29 cellular contexts compared by ENCODE assay signal in the genomic region with DNA sequence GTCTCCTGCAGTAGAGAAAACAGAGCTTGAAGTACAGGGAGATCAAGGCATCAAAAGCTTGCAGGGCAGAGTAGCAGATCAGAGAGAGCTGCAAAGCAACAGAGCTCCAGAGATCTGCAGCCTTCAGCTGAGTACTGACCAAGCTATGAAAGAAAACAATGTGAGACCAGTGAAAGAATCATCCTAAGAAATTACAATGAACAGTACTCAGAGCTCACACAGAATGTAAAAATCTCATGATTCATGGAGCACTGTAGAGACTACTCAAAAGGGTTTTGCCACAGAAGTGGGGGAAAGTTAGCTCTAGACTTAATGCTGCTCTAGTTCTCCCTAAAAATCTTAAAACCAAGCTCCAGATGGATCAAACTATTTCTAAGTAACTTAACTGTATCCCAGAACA.
DNase-seq lines count a peak whose midpoint lies in the region; ATAC-seq and TF ChIP-seq lines count a peak whose summit lies in the region.
"Had no signal": no experiment of that assay in that cellular context is flagged by ENCODE, and none has a peak within 500 bp of the region (broad histone marks: within the 10 kb centered on the region; RNA-seq: fewer than 3 reads in every experiment).

No MANE protein-coding gene starts in this region.

- H3K9me2 ChIP-seq in GM23248 (ENCODE audit: insufficient read depth) = no peaks in the 10 kb centered on the region

- no peak overlapping the region for H4K8ac ChIP-seq in mesenchymal stem cell (ENCODE audit: low read length)

- H2BK5ac ChIP-seq in mesenchymal stem cell (ENCODE audit: low read depth, low read length, poor library complexity, severe bottlenecking) = no peak overlapping the region

- ATAC-seq in HG02973 (IDR thresholded peaks at IDR 0.05; ENCODE audit: unreplicated experiment) = no peak
- ATAC-seq: effector memory CD8-positive, alpha-beta T cell; gastrocnemius medialis; HCT116; lower lobe of right lung had no signal

- H3K79me1 ChIP-seq in mesenchymal stem cell (replicated peaks; ENCODE audit: low read length, poor library complexity, severe bottlenecking) = peaks cover 12% of the 10 kb centered on the region

- H3K36me3 ChIP-seq in GM23248 (ENCODE audit: low read depth) (no peaks in the 10 kb centered on the region), mesenchymal stem cell (ENCODE audit: control insufficient read depth in 1 of 2, insufficient read depth in 2 of 2, low read depth in 1 of 2, low read length in 2 of 2) (peaks cover 0 to 3% of the 10 kb centered on the region in 2 experiments), transverse colon (no peaks in the 10 kb centered on the region)
- H3K36me3 ChIP-seq: gastrocnemius medialis, lower lobe of right lung, ovary, spleen, stomach, thyroid gland had no signal

- no peak overlapping the region for H3K4me3 ChIP-seq in GM23248
- no peak overlapping the region for H3K4me3 ChIP-seq in mesenchymal stem cell (ENCODE audit: insufficient read depth in 1 of 2, low read depth in 1 of 2, low read length in 2 of 2)
- no peak overlapping the region for H3K4me3 ChIP-seq in transverse colon
- H3K4me3 ChIP-seq: gastrocnemius medialis, hepatocyte, lower lobe of right lung, ovary, spleen, stomach, thyroid gland had no signal

- H2BK120ac ChIP-seq in mesenchymal stem cell (ENCODE audit: low read depth, low read length) = no peak overlapping the region

- H3K4me3 Mint-ChIP-seq in endothelial cell (ENCODE audit: unreplicated experiment) = peak overlapping the region; percentile 8
- H3K4me3 Mint-ChIP-seq: activated CD4-positive, alpha-beta T cell treated with anti-CD3 and anti-CD28 coated beads, Interleukin-2, amount 10 ng/mL, durations not matched to agents 24 days and 14 days; activated naive CD8-positive, alpha-beta T cell; effector memory CD8-positive, alpha-beta T cell; IgD-negative memory B cell; nephron had no signal

- H3K4me2 ChIP-seq in GM23248 (ENCODE audit: unreplicated experiment) (no peak overlapping the region), mesenchymal stem cell (ENCODE audit: low read length, poor library complexity, severe bottlenecking) (no peak overlapping the region)
- H3K4me2 ChIP-seq: hepatocyte had no signal

- H3K79me2 ChIP-seq in GM23248 (ENCODE audit: insufficient read depth) = no peaks in the 10 kb centered on the region
- H3K79me2 ChIP-seq: hepatocyte had no signal

- no peaks in the 10 kb centered on the region for H3K9me3 Mint-ChIP-seq in endothelial cell (ENCODE audit: unreplicated experiment)

- H3K27me3 Mint-ChIP-seq in endothelial cell (ENCODE audit: unreplicated experiment) = peaks cover 2% of the 10 kb centered on the region
- H3K27me3 Mint-ChIP-seq: activated CD4-positive, alpha-beta T cell treated with anti-CD3 and anti-CD28 coated beads, Interleukin-2, amount 10 ng/mL, durations not matched to agents 24 days and 14 days; activated naive CD8-positive, alpha-beta T cell; effector memory CD8-positive, alpha-beta T cell; IgD-negative memory B cell had no signal

- H3K23ac ChIP-seq in mesenchymal stem cell (ENCODE audit: low read length in 2 of 2) = no peak overlapping the region

- H4K91ac ChIP-seq in mesenchymal stem cell (ENCODE audit: low read length) = no peak overlapping the region

- TF ChIP-seq CTCF in endothelial cell (IDR thresholded peaks at IDR 0.05; ENCODE audit: unreplicated experiment) = no peak
- TF ChIP-seq CTCF in transverse colon (IDR thresholded peaks at IDR 0.05) = no peak

- no peak overlapping the region for H3K18ac ChIP-seq in mesenchymal stem cell (ENCODE audit: low read depth in 1 of 2, low read length in 2 of 2)

- H2AK5ac ChIP-seq in mesenchymal stem cell (ENCODE audit: low read length, severe bottlenecking) = no peak overlapping the region

- H2BK12ac ChIP-seq in mesenchymal stem cell (ENCODE audit: low read length in 2 of 2) = no peak overlapping the region

- H3K27ac Mint-ChIP-seq in endothelial cell (ENCODE audit: unreplicated experiment) = no peak overlapping the region
- H3K27ac Mint-ChIP-seq: activated CD4-positive, alpha-beta T cell treated with anti-CD3 and anti-CD28 coated beads, Interleukin-2, amount 10 ng/mL, durations not matched to agents 24 days and 14 days; activated naive CD8-positive, alpha-beta T cell; IgD-negative memory B cell; nephron had no signal

- peak overlapping the region; percentile 42; the same call in 1 of the 2 replicates for H3K27ac ChIP-seq in GM23248
- no peak overlapping the region for H3K27ac ChIP-seq in mesenchymal stem cell (ENCODE audit: low read length, poor library complexity, severe bottlenecking)
- H3K27ac ChIP-seq in transverse colon = peak overlapping the region in 2 of 4 donors; percentile 8 to 9
- H3K27ac ChIP-seq: C4-2B, gastrocnemius medialis, hepatocyte, lower lobe of right lung, ovary, spleen, stomach, thyroid gland had no signal

- TF ChIP-seq POLR2A in transverse colon (IDR thresholded peaks at IDR 0.05) = no peak

- no peak for TF ChIP-seq EP300 in transverse colon (IDR thresholded peaks at IDR 0.05; ENCODE audit: low read depth)

- no peaks in the 10 kb centered on the region for H3K27me3 ChIP-seq in GM23248 (replicated peaks; ENCODE audit: insufficient read depth)
- no peaks in the 10 kb centered on the region for H3K27me3 ChIP-seq in mesenchymal stem cell (ENCODE audit: control insufficient read depth in 1 of 2, insufficient read depth in 1 of 2, low read length in 2 of 2)
- H3K27me3 ChIP-seq in transverse colon = no peaks in the 10 kb centered on the region
- H3K27me3 ChIP-seq: gastrocnemius medialis, hepatocyte, ovary, spleen, stomach, thyroid gland had no signal

- H4K20me1 ChIP-seq in GM23248 (ENCODE audit: insufficient read depth) = no peaks in the 10 kb centered on the region

- peaks cover 12% of the 10 kb centered on the region; the same call in 1 of the 2 replicates for H3F3A ChIP-seq in GM23248 (ENCODE audit: insufficient read depth)

- no peak overlapping the region for H2BK15ac ChIP-seq in mesenchymal stem cell (ENCODE audit: low read depth, poor library complexity, severe bottlenecking)

- H3K4me1 ChIP-seq in GM23248 (ENCODE audit: insufficient read depth) (peaks cover 10% of the 10 kb centered on the region; the same call in 1 of the 2 replicates), mesenchymal stem cell (ENCODE audit: control insufficient read depth, insufficient read depth, low read depth, low read length) (peaks cover 3% of the 10 kb centered on the region), transverse colon (peaks cover 0 to 4% (median 0%) of the 10 kb centered on the region in 4 donors)
- H3K4me1 ChIP-seq: gastrocnemius medialis, lower lobe of right lung, spleen, stomach, thyroid gland had no signal

- no peak overlapping the region for H3K14ac ChIP-seq in mesenchymal stem cell (ENCODE audit: low read length in 2 of 2)

- in situ Hi-C loops in GM23248 (cut with MboI) (no loop called here), transverse colon (cut with MboI; ENCODE audit: low pct_ligation_motif_present in 1 of 4, low pct_unique_long_range_greater_than_20kb in 1 of 4, low sequenced_read_pairs in 3 of 4) (no loop called here)

- no peaks in the 10 kb centered on the region for H3K9me3 ChIP-seq in GM23248 (ENCODE audit: low read depth)
- H3K9me3 ChIP-seq in mesenchymal stem cell (ENCODE audit: control insufficient read depth, low read length) = no peaks in the 10 kb centered on the region
- H3K9me3 ChIP-seq in transverse colon = no peaks in the 10 kb centered on the region
- H3K9me3 ChIP-seq: gastrocnemius medialis, lower lobe of right lung, ovary, stomach, thyroid gland had no signal

- H3K9ac ChIP-seq in GM23248 (no peak overlapping the region), mesenchymal stem cell (ENCODE audit: low read length) (peak overlapping the region; percentile 5)

- no peaks in the 10 kb centered on the region for H3K4me1 Mint-ChIP-seq in endothelial cell (ENCODE audit: unreplicated experiment)
- H3K4me1 Mint-ChIP-seq: activated CD4-positive, alpha-beta T cell treated with anti-CD3 and anti-CD28 coated beads, Interleukin-2, amount 10 ng/mL, durations not matched to agents 24 days and 14 days; nephron had no signal

- DNase-seq in GM23248 (peak; percentile 51), endothelial cell (ENCODE audit: low spot score) (no peak), mesenchymal stem cell (no peak), transverse colon (no peak), NCI-H524 treated with DMSO at 0.1 percent for 48 hours (lab: John Stamatoyannopoulos, UW) (no peak), NCI-H2029 treated with DMSO at 0.1 percent for 48 hours (lab: John Stamatoyannopoulos, UW) (no peak)
- DNase-seq: activated CD4-positive, alpha-beta T cell treated with anti-CD3 and anti-CD28 coated beads, Interleukin-2, amount 10 ng/mL, durations not matched to agents 24 days and 14 days; activated effector memory CD4-positive, alpha-beta T cell treated with anti-CD3 and anti-CD28 coated beads, Interleukin-2, amount 50 U/mL, for 16 hours; activated T-cell treated with anti-CD3 and anti-CD28 coated beads, Interleukin-2, amount 50 U/mL, for 1 hour; cortex of kidney; DMS79; effector memory CD8-positive, alpha-beta T cell; erythroblast; gastrocnemius medialis; lower lobe of right lung; NCI-H1694; NCI-H446 treated with DMSO at 0.1 percent for 48 hours; ovary; spleen; stimulated activated CD8-positive, alpha-beta memory T cell treated with anti-CD3 and anti-CD28 coated beads, Interleukin-4, amount 100 ng/mL, for 48 hours; stomach; thyroid gland had no signal

- no peak overlapping the region for H2AFZ ChIP-seq in GM23248
- H2AFZ ChIP-seq in mesenchymal stem cell (ENCODE audit: low read depth, low read length) = no peak overlapping the region
- H2AFZ ChIP-seq: hepatocyte had no signal

- H3K36me3 Mint-ChIP-seq in endothelial cell (ENCODE audit: low read depth, unreplicated experiment) = peaks cover 16% of the 10 kb centered on the region

- intact Hi-C loops in transverse colon (cut with DNase I; ENCODE audit: low total_unique reads) = no loop called here

- H3K4ac ChIP-seq in mesenchymal stem cell (ENCODE audit: low read depth in 1 of 2, low read length in 2 of 2) = no peak overlapping the region
